In genomic region chrX:72122621-72123275, GRCh38 we compare ENCODE assay signal across 13 cellular contexts. TPM values are rescaled to one million over a fixed set of nuclear protein-coding genes. Genes with fewer than 3 reads are reported as not detected.
A peak's percentile ranks its signal among the peaks of the same experiment; 100 is the strongest.
DNase-seq lines count a peak whose midpoint lies in the region; FAIRE-seq and TF ChIP-seq lines count a peak whose summit lies in the region.
"Had no signal": no experiment of that assay in that cellular context is flagged by ENCODE, and none has a peak within 500 bp of the region (broad histone marks: within the 10 kb centered on the region; RNA-seq: fewer than 3 reads in every experiment).

No MANE protein-coding gene starts in this region.

- H2BK12ac ChIP-seq in mesenchymal stem cell (ENCODE audit: low read length in 2 of 2), result peak overlapping the region; percentile 82 to 89

- H4K8ac ChIP-seq in mesenchymal stem cell (ENCODE audit: low read length), result peak overlapping the region; percentile 1

- TF ChIP-seq CTCF in HL-60 (IDR thresholded peaks at IDR 0.05; ENCODE audit: insufficient read depth, low read length) (no peak), astrocyte (IDR thresholded peaks at IDR 0.05; ENCODE audit: insufficient read depth, low read depth, low read length) (no peak), stomach (IDR thresholded peaks at IDR 0.05) (no peak), brain microvascular endothelial cell (IDR thresholded peaks at IDR 0.05; ENCODE audit: low read depth, low read length, missing control alignments) (no peak)

- no peaks in the 10 kb centered on the region for H3K9me3 Mint-ChIP-seq in astrocyte (ENCODE audit: unreplicated experiment)

- H3K9ac ChIP-seq in astrocyte (ENCODE audit: low read length) (no peak overlapping the region), mesenchymal stem cell (ENCODE audit: low read length) (no peak overlapping the region)

- FAIRE-seq in astrocyte (lab: Jason Lieb, UNC), result no peak

- no peaks in the 10 kb centered on the region for H3K27me3 Mint-ChIP-seq in astrocyte (ENCODE audit: low read depth, unreplicated experiment)

- no peak overlapping the region for H3K4me2 ChIP-seq in astrocyte (ENCODE audit: low read length)
- no peak overlapping the region for H3K4me2 ChIP-seq in mesenchymal stem cell (ENCODE audit: low read length, poor library complexity, severe bottlenecking)

- H3K36me3 ChIP-seq in astrocyte (ENCODE audit: insufficient read depth, low read length), result no peaks in the 10 kb centered on the region
- H3K36me3 ChIP-seq in mesenchymal stem cell (ENCODE audit: control insufficient read depth in 1 of 2, insufficient read depth in 2 of 2, low read depth in 1 of 2, low read length in 2 of 2), result no peaks in the 10 kb centered on the region
- H3K36me3 ChIP-seq in stomach, result no peaks in the 10 kb centered on the region
- no peaks in the 10 kb centered on the region for H3K36me3 ChIP-seq in brain microvascular endothelial cell (replicated peaks)

- peaks cover 38% of the 10 kb centered on the region for H3K4me1 ChIP-seq in astrocyte (ENCODE audit: insufficient read depth, low read length)
- peaks cover 25% of the 10 kb centered on the region for H3K4me1 ChIP-seq in mesenchymal stem cell (ENCODE audit: control insufficient read depth, insufficient read depth, low read depth, low read length)
- H3K4me1 ChIP-seq in stomach, result peaks cover 11 to 71% (median 40%) of the 10 kb centered on the region in 4 donors

- H3K79me2 ChIP-seq in astrocyte (ENCODE audit: insufficient read depth, low read length), result no peaks in the 10 kb centered on the region

- H3K27me3 ChIP-seq in HL-60 (ENCODE audit: insufficient read depth, poor library complexity, severe bottlenecking) (no peaks in the 10 kb centered on the region), astrocyte (ENCODE audit: insufficient read depth, low read length) (no peaks in the 10 kb centered on the region), mesenchymal stem cell (ENCODE audit: control insufficient read depth in 1 of 2, insufficient read depth in 1 of 2, low read length in 2 of 2) (peaks cover 0 to 33% of the 10 kb centered on the region in 2 experiments), stomach (peaks cover 0 to 14% (median 0%) of the 10 kb centered on the region in 3 donors), brain microvascular endothelial cell (replicated peaks) (peaks cover 3% of the 10 kb centered on the region)

- TF ChIP-seq POLR2A in stomach (IDR thresholded peaks at IDR 0.05), result no peak

- intact Hi-C loops in stomach (cut with DNase I; ENCODE audit: low total_unique reads), result no loop called here

- H2BK120ac ChIP-seq in mesenchymal stem cell (ENCODE audit: low read depth, low read length), result peak overlapping the region; percentile 85

- no peak overlapping the region for H2AK5ac ChIP-seq in mesenchymal stem cell (ENCODE audit: low read length, severe bottlenecking)

- H3K4ac ChIP-seq in mesenchymal stem cell (ENCODE audit: low read depth in 1 of 2, low read length in 2 of 2), result peak overlapping the region in 1 of 2 experiments; percentile 88

- H3K4me3 Mint-ChIP-seq in astrocyte (ENCODE audit: unreplicated experiment), result no peak overlapping the region

- H4K20me1 ChIP-seq in astrocyte (ENCODE audit: insufficient read depth, low read length), result no peaks in the 10 kb centered on the region

- H3K4me3 ChIP-seq in HL-60 (replicated peaks; ENCODE audit: insufficient read depth, low read length), result no peak overlapping the region
- no peak overlapping the region for H3K4me3 ChIP-seq in astrocyte (ENCODE audit: insufficient read depth, low read depth, low read length)
- H3K4me3 ChIP-seq in mesenchymal stem cell (ENCODE audit: insufficient read depth in 1 of 2, low read depth in 1 of 2, low read length in 2 of 2), result no peak overlapping the region
- no peak overlapping the region for H3K4me3 ChIP-seq in stomach
- H3K4me3 ChIP-seq in brain microvascular endothelial cell (ENCODE audit: low read depth, low read length), result no peak overlapping the region

- H3K27ac Mint-ChIP-seq in astrocyte (ENCODE audit: unreplicated experiment), result peak overlapping the region; percentile 36

- 83% methylated on average over 6 of the region's 6 CpGs for WGBS in mesenchymal stem cell
- 67 to 86% (median 76%) methylated on average over 6 of the region's 6 CpGs for WGBS in stomach, 5 donors

- peak overlapping the region; percentile 69 for H2BK15ac ChIP-seq in mesenchymal stem cell (ENCODE audit: low read depth, poor library complexity, severe bottlenecking)

- in situ Hi-C loops in brain microvascular endothelial cell (cut with HindIII; ENCODE audit: low pct_ligation_motif_present, low sequenced_read_pairs), result loop anchor here (10.0 kb wide), 1 partner anchor 108 kb away; no protein-coding TSS in a partner anchor

- peak overlapping the region; percentile 86 to 88 for H3K18ac ChIP-seq in mesenchymal stem cell (ENCODE audit: low read depth in 1 of 2, low read length in 2 of 2)

- H4K91ac ChIP-seq in mesenchymal stem cell (ENCODE audit: low read length), result peak overlapping the region; percentile 0

- no peak overlapping the region for H2AFZ ChIP-seq in astrocyte (ENCODE audit: low read depth, low read length)
- H2AFZ ChIP-seq in mesenchymal stem cell (ENCODE audit: low read depth, low read length), result no peak overlapping the region

- H3K23ac ChIP-seq in mesenchymal stem cell (ENCODE audit: low read length in 2 of 2), result no peak overlapping the region

- no peak for TF ChIP-seq EP300 in stomach (IDR thresholded peaks at IDR 0.05)

- H3K4me1 Mint-ChIP-seq in astrocyte (ENCODE audit: low read depth, unreplicated experiment), result peaks cover 21% of the 10 kb centered on the region

- peak overlapping the region in 1 of 2 experiments; percentile 18 for H3K14ac ChIP-seq in mesenchymal stem cell (ENCODE audit: low read length in 2 of 2)

- peaks cover 4% of the 10 kb centered on the region for H3K79me1 ChIP-seq in mesenchymal stem cell (replicated peaks; ENCODE audit: low read length, poor library complexity, severe bottlenecking)

- DNase-seq in HL-60 (ENCODE audit: low read depth in 1 of 2, low spot score in 1 of 2) (no peak), astrocyte (ENCODE audit: low read depth) (no peak), mesenchymal stem cell (no peak), stomach (no peak), brain microvascular endothelial cell (no peak), cerebellum (ENCODE audit: low spot score) (no peak), hepatic stellate cell (ENCODE audit: low spot score) (no peak)
- DNase-seq: dermis blood vessel endothelial cell, NCI-H187 treated with DMSO at 0.1 percent for 48 hours, NCI-H526, posterior cingulate gyrus, SW 1271 had no signal

- H3K27ac ChIP-seq in HL-60 (replicated peaks), result peak overlapping the region; percentile 66
- H3K27ac ChIP-seq in astrocyte (ENCODE audit: low read depth, low read length), result no peak overlapping the region
- no peak overlapping the region for H3K27ac ChIP-seq in mesenchymal stem cell (ENCODE audit: low read length, poor library complexity, severe bottlenecking)
- peak overlapping the region in 3 of 5 donors; percentile 67 to 80 (median 68) for H3K27ac ChIP-seq in stomach
- H3K27ac ChIP-seq in brain microvascular endothelial cell, result no peak overlapping the region

- no peaks in the 10 kb centered on the region for H3K9me3 ChIP-seq in astrocyte (ENCODE audit: insufficient read depth, low read depth, low read length)
- no peaks in the 10 kb centered on the region for H3K9me3 ChIP-seq in mesenchymal stem cell (ENCODE audit: control insufficient read depth, low read length)
- H3K9me3 ChIP-seq in stomach, result no peaks in the 10 kb centered on the region

- no peak overlapping the region for H2BK5ac ChIP-seq in mesenchymal stem cell (ENCODE audit: low read depth, low read length, poor library complexity, severe bottlenecking)

- H3K36me3 Mint-ChIP-seq in astrocyte (ENCODE audit: low read depth, unreplicated experiment), result no peaks in the 10 kb centered on the region

RNA-seq across cellular contexts. Expression of gene RTL5, which starts 9.0 kb away (rescaled TPM):
- total RNA-seq in astrocyte, result 13.2 and 16.1 TPM in 2 replicates
- 10.6 TPM for polyA plus RNA-seq in mesenchymal stem cell (2013, experiment 1 of 2)
- polyA plus RNA-seq in mesenchymal stem cell (2013, experiment 2 of 2), result 9.8 TPM
- 1 to 10 TPM in 3 of 5 donors, under 1 TPM in 2; 0.58 to 5.4 (median 2.9) TPM for total RNA-seq in stomach
- 1 to 10 TPM; 1.2 to 3.7 (median 2.3) TPM for polyA plus RNA-seq in stomach
- 5.2 TPM for total RNA-seq in cerebellum
- total RNA-seq: HT1080 had no signal

RNA-seq across cellular contexts. Expression of gene PIN4, which starts 58.8 kb away (rescaled TPM):
- total RNA-seq in astrocyte (7.9 and 8.7 TPM in 2 replicates), stomach (10 to 100 TPM in 1 of 5 donors, 1 to 10 TPM in 1, under 1 TPM in 1, not detected in 2; 0.45 to 15.4 (median 7.2) TPM), cerebellum (15.3 TPM)
- 26.3 TPM for polyA plus RNA-seq in mesenchymal stem cell (2013, experiment 1 of 2)
- 24.5 TPM for polyA plus RNA-seq in mesenchymal stem cell (2013, experiment 2 of 2)
- polyA plus RNA-seq in stomach, result 10 to 100 TPM; 17.4 to 37.8 (median 27.5) TPM

Comparison
In these comparisons a context has a peak if more than half of its experiments do, and no peak if none do; other contexts are left out.
1. H3K27ac ChIP-seq: peak in HL-60 (single experiment) and stomach (3 of 5); none in astrocyte (single experiment), mesenchymal stem cell (single experiment) and brain microvascular endothelial cell (single experiment).